In the genomic region with DNA sequence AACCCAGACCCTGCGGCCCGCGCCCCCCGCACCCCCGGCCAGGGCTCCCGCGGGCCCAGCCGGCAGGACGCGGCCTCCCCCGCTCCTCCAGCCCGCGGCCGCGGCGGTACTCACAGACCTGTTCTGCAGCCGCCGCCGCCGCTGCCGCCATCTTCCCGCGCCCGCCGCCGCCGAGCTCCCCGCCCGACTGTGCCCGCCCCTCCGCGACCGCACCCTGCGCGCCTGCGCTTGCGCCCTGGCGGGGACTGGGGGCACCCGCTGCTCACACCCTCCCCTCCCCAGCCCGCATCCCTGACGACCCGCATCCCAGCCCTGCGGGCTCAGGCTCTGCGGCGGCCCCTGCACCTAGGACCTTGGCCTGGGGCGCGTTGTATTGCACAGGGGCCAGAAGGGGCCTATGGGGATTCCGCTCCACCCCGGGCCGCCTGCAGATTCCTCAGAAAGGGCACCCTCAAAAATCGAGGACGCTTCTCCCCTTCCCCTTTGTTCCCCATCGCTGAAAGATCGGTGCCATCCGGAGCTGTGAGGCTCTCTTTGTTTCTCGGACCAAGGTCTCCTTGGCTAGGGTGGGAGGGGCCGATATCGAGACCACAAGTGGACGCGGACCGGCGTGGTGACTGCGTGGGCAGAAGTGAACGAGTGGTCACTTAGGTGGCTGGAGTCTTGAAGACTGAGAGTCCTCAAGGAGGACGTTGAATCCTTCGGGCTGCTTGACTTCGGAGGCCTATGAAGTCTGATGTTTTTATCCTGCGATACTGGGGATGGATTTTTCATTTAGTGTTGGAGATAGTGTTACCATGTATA, we compare ENCODE assay signal across 8 cellular contexts. TPM values are rescaled to one million over a fixed set of nuclear protein-coding genes. Genes with fewer than 3 reads are reported as not detected.
A peak's percentile ranks its signal among the peaks of the same experiment; 100 is the strongest.
DNase-seq lines count a peak whose midpoint lies in the region; ATAC-seq and TF ChIP-seq lines count a peak whose summit lies in the region.

TSS of gene SGCB (minus strand) at position 191 of the 804 bp plus-strand sequence. CDS start at position 151, 40 bp downstream.

- H3K9me3 ChIP-seq in KOPT-K1 (ENCODE audit: insufficient read depth, low read length, poor library complexity, severe bottlenecking) = no peaks in the 10 kb centered on the region
- no peaks in the 10 kb centered on the region for H3K9me3 ChIP-seq in hepatocyte (ENCODE audit: low read depth)
- no peaks in the 10 kb centered on the region for H3K9me3 ChIP-seq in vagina

- intact Hi-C loops in vagina (cut with DNase I) = loop anchor here (5.0 kb wide), 1 partner anchor 196 kb away; the partner anchor contains the start of gene DCUN1D4

- H3K4me3 Mint-ChIP-seq in T-helper 1 cell treated with Interleukin-12 subunit alpha and Interleukin-12 subunit beta and Interleukin-4 antibody, amounts not matched to agents 30 μg/mL and 1 μg/mL, for 36 hours = peak within 1 kb of the TSS; percentile 83

- H3K79me2 ChIP-seq in hepatocyte = peaks cover 40% of the 10 kb centered on the region

- peak; percentile 95 for ATAC-seq in GM21723 (IDR thresholded peaks at IDR 0.05; ENCODE audit: unreplicated experiment)

- peak within 1 kb of the TSS; percentile 96 for H3K4me2 ChIP-seq in hepatocyte

- H3K4me1 ChIP-seq in hepatocyte (ENCODE audit: insufficient read depth) = no peaks in the 10 kb centered on the region
- H3K4me1 ChIP-seq in vagina = peaks cover 36% of the 10 kb centered on the region

- DNase-seq in ELF-1 (ENCODE audit: low read depth, low spot score) (peak; percentile 46), anterior cingulate cortex (lab: John Stamatoyannopoulos, UW) (peak in 57 of 58 donors; percentile 19 to 85 (median 74)), hepatocyte (ENCODE audit: low spot score) (peak; percentile 80), retina (peak; percentile 91), vagina (ENCODE audit: extremely low spot score in 2 of 2) (no peak)

- WGBS in hepatocyte (ENCODE audit: low lambda C conversion rate, missing lambda C conversion rate) = 17% methylated on average over 15 of the region's 68 CpGs

- H3K27me3 ChIP-seq in hepatocyte (peaks cover 16% of the 10 kb centered on the region), vagina (no peaks in the 10 kb centered on the region)

- H2AFZ ChIP-seq in hepatocyte = peak within 1 kb of the TSS; percentile 100

- H3K27ac Mint-ChIP-seq in T-helper 1 cell treated with Interleukin-12 subunit alpha and Interleukin-12 subunit beta and Interleukin-4 antibody, amounts not matched to agents 30 μg/mL and 1 μg/mL, for 36 hours = peak within 1 kb of the TSS; percentile 51

- peaks cover 7% of the 10 kb centered on the region for H3K36me3 Mint-ChIP-seq in T-helper 1 cell treated with Interleukin-12 subunit alpha and Interleukin-12 subunit beta and Interleukin-4 antibody, amounts not matched to agents 30 μg/mL and 1 μg/mL, for 36 hours (ENCODE audit: low read depth)

- H3K27ac ChIP-seq in KOPT-K1 (ENCODE audit: low read depth, low read length, poor library complexity, severe bottlenecking) = peak within 1 kb of the TSS; percentile 49
- H3K27ac ChIP-seq in hepatocyte = peak within 1 kb of the TSS; percentile 87
- H3K27ac ChIP-seq in vagina = peak within 1 kb of the TSS; percentile 73

- TF ChIP-seq POLR2A in vagina (IDR thresholded peaks at IDR 0.05) = peak in 1 of 2 donors; percentile 11

- H3K9me2 ChIP-seq in hepatocyte (replicated peaks; ENCODE audit: insufficient read depth) = no peaks in the 10 kb centered on the region

- H3K36me3 ChIP-seq in KOPT-K1 (ENCODE audit: insufficient read depth, low read length) = no peaks in the 10 kb centered on the region
- H3K36me3 ChIP-seq in hepatocyte (replicated peaks; ENCODE audit: insufficient read depth, low read depth) = no peaks in the 10 kb centered on the region
- H3K36me3 ChIP-seq in vagina = no peaks in the 10 kb centered on the region

- H3K4me3 ChIP-seq in hepatocyte (peak within 1 kb of the TSS; percentile 96), vagina (peak within 1 kb of the TSS; percentile 80 to 95)

- H4K20me1 ChIP-seq in hepatocyte (ENCODE audit: insufficient read depth, poor library complexity, severe bottlenecking) = no peaks in the 10 kb centered on the region

- no peaks in the 10 kb centered on the region for H3K9me3 Mint-ChIP-seq in T-helper 1 cell treated with Interleukin-12 subunit alpha and Interleukin-12 subunit beta and Interleukin-4 antibody, amounts not matched to agents 30 μg/mL and 1 μg/mL, for 36 hours

- TF ChIP-seq CTCF in hepatocyte (IDR thresholded peaks at IDR 0.05; ENCODE audit: poor library complexity) = no peak
- TF ChIP-seq CTCF in vagina (IDR thresholded peaks at IDR 0.05) = no peak

- peaks cover 24% of the 10 kb centered on the region for H3K4me1 Mint-ChIP-seq in T-helper 1 cell treated with Interleukin-12 subunit alpha and Interleukin-12 subunit beta and Interleukin-4 antibody, amounts not matched to agents 30 μg/mL and 1 μg/mL, for 36 hours (ENCODE audit: low read depth)

- H3K27me3 Mint-ChIP-seq in T-helper 1 cell treated with Interleukin-12 subunit alpha and Interleukin-12 subunit beta and Interleukin-4 antibody, amounts not matched to agents 30 μg/mL and 1 μg/mL, for 36 hours (ENCODE audit: low read depth) = peaks cover 38% of the 10 kb centered on the region

RNA-seq across cellular contexts. Expression of gene SGCB, which starts in this region (rescaled TPM):
- total RNA-seq in hepatocyte (18.2 and 20.7 TPM in 2 replicates), vagina (26.5 TPM)
- 28.1 and 28.7 TPM in 2 replicates for polyA plus RNA-seq in hepatocyte

Comparison
In these comparisons a context has a peak if more than half of its experiments do, and no peak if none do; other contexts are left out.
1. DNase-seq: peak in ELF-1 (single experiment), anterior cingulate cortex (57 of 58), hepatocyte (single experiment) and retina (single experiment); none in vagina (0 of 2).
2. Peak in every context shown above with its lines, with median percentiles within 50 percentile points of each other: H3K27ac ChIP-seq.